In the genomic region with DNA sequence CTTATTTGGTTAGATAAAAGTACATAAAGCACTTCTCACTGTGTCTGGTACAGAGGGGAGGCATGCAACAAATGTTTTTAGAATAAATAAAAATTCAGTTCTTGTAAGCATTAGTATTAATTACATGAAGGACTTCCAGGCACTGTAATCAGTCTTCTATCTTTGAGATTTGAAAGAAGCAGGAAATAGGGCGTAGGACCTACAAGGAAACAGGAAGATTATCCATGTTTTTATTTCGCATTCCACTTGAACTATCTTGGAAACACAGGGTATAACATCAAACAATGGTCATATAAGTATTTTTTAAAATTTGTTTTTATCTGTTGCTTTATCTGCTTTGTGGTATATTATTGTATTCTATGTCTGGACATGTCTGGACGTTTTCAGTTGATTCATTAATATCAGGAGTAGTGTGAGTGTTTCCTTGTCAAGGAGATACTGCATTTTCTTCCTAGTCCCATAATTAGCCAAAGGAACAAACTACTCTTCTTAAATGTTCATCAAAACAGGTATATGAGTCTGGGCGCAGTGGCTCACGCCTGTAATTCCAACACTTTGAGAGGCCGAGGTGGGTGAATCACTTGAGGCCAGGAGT, we compare ENCODE assay signal across 1 cellular context.
TF ChIP-seq lines count a peak whose summit lies in the region.

No MANE protein-coding gene starts in this region.

TF ChIP-seq in HEK293, 187 proteins besides CTCF, POLR2A, EP300 and RAD21 (continued from another document):
- TF ChIP-seq, protein P1, sequence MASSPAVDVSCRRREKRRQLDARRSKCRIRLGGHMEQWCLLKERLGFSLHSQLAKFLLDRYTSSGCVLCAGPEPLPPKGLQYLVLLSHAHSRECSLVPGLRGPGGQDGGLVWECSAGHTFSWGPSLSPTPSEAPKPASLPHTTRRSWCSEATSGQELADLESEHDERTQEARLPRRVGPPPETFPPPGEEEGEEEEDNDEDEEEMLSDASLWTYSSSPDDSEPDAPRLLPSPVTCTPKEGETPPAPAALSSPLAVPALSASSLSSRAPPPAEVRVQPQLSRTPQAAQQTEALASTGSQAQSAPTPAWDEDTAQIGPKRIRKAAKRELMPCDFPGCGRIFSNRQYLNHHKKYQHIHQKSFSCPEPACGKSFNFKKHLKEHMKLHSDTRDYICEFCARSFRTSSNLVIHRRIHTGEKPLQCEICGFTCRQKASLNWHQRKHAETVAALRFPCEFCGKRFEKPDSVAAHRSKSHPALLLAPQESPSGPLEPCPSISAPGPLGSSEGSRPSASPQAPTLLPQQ (tag by site-specific recombination; IDR thresholded peaks at IDR 0.05) = no peak
- TF ChIP-seq ZSCAN23 (tag by site-specific recombination; IDR thresholded peaks at IDR 0.05) = no peak
- no peak for TF ChIP-seq ZNF549 (tag by site-specific recombination; IDR thresholded peaks at IDR 0.05)
- no peak for TF ChIP-seq ZNF501 (tag by site-specific recombination; IDR thresholded peaks at IDR 0.05)
- no peak for TF ChIP-seq ZNF664 (tag by site-specific recombination; IDR thresholded peaks at IDR 0.05)
